In genomic region chr7:156640949-156641485, GRCh38 we compare ENCODE assay signal across 8 cellular contexts. TPM values are rescaled to one million over a fixed set of nuclear protein-coding genes. Genes with fewer than 3 reads are reported as not detected.
A peak's percentile ranks its signal among the peaks of the same experiment; 100 is the strongest.
DNase-seq lines count a peak whose midpoint lies in the region; ATAC-seq and TF ChIP-seq lines count a peak whose summit lies in the region.

No MANE protein-coding gene starts in this region.

- H3K4me3 ChIP-seq in CD4-positive, alpha-beta memory T cell (ENCODE audit: low read length in 2 of 2) = peak overlapping the region; percentile 44 to 78
- H3K4me3 ChIP-seq in SJCRH30 = peak overlapping the region; percentile 70
- peak overlapping the region; percentile 73 for H3K4me3 ChIP-seq in brain microvascular endothelial cell (ENCODE audit: low read depth, low read length)

- H3K36me3 Mint-ChIP-seq in CD4-positive, alpha-beta memory T cell = peaks cover 1 to 3% of the 10 kb centered on the region in 2 donors

- H3K27ac Mint-ChIP-seq in CD4-positive, alpha-beta memory T cell = peak overlapping the region; percentile 87 to 98 (median 95)

- no peaks in the 10 kb centered on the region for H3K9me3 ChIP-seq in CD4-positive, alpha-beta memory T cell (ENCODE audit: control insufficient read depth in 1 of 2, low read length in 2 of 2)
- peaks cover 5% of the 10 kb centered on the region; the same call in 1 of the 2 replicates for H3K9me3 ChIP-seq in SJCRH30 (replicated peaks)

- DNase-seq in CD4-positive, alpha-beta memory T cell = peak in 4 of 5 donors; percentile 58 to 78 (median 69)
- DNase-seq in SJCRH30 = no peak
- peak; percentile 28 for DNase-seq in brain microvascular endothelial cell
- peak; percentile 68 for DNase-seq in kidney glomerular epithelial cell (lab: John Stamatoyannopoulos, UW)
- peak; percentile 49 for DNase-seq in stimulated activated CD4-positive, alpha-beta T cell treated with anti-CD3 and anti-CD28 coated beads, Interleukin-4, amount 100 ng/mL, for 24 hours
- no peak for DNase-seq in DMS114 treated with DMSO at 0.1 percent for 48 hours (lab: John Stamatoyannopoulos, UW; ENCODE audit: unreplicated experiment)

- in situ Hi-C loops in brain microvascular endothelial cell (cut with HindIII; ENCODE audit: low pct_ligation_motif_present, low sequenced_read_pairs) = no loop called here

- ATAC-seq in GM19328 (IDR thresholded peaks at IDR 0.05; ENCODE audit: unreplicated experiment) = peak; percentile 41
- peak; percentile 46 for ATAC-seq in HG03439 (IDR thresholded peaks at IDR 0.05; ENCODE audit: unreplicated experiment)

- H3K27ac ChIP-seq in CD4-positive, alpha-beta memory T cell (ENCODE audit: low read depth, low read length) = peak overlapping the region; percentile 80
- H3K27ac ChIP-seq in SJCRH30 (peak overlapping the region; percentile 60), brain microvascular endothelial cell (peak overlapping the region; percentile 68)

- H3K4me1 Mint-ChIP-seq in CD4-positive, alpha-beta memory T cell = peaks cover 3 to 22% (median 12%) of the 10 kb centered on the region in 4 donors

- H3K27me3 ChIP-seq in CD4-positive, alpha-beta memory T cell (ENCODE audit: insufficient read depth, low read length) = no peaks in the 10 kb centered on the region
- H3K27me3 ChIP-seq in SJCRH30 (no peaks in the 10 kb centered on the region), brain microvascular endothelial cell (replicated peaks) (no peaks in the 10 kb centered on the region)

- H3K36me3 ChIP-seq in CD4-positive, alpha-beta memory T cell (ENCODE audit: insufficient read depth, low read length) = no peaks in the 10 kb centered on the region
- H3K36me3 ChIP-seq in SJCRH30 (no peaks in the 10 kb centered on the region), brain microvascular endothelial cell (replicated peaks) (no peaks in the 10 kb centered on the region)

- H3K4me3 Mint-ChIP-seq in CD4-positive, alpha-beta memory T cell = peak overlapping the region; percentile 81 to 94 (median 92)

- peaks cover 0 to 3% of the 10 kb centered on the region in 2 donors for H3K27me3 Mint-ChIP-seq in CD4-positive, alpha-beta memory T cell

- POLR2A ChIA-PET in CD4-positive, alpha-beta memory T cell (lab: Charles Lee; ENCODE audit: partially characterized antibody) = interaction anchor here (1.4 to 2.2 kb wide), 3 partner anchors 18 to 252 kb away, joined by 3 to 15 read pairs (median 5); partner anchors contain the start of gene LMBR1

- no peak for TF ChIP-seq CTCF in brain microvascular endothelial cell (IDR thresholded peaks at IDR 0.05; ENCODE audit: low read depth, low read length, missing control alignments)

- peaks cover 14% of the 10 kb centered on the region for H3K4me1 ChIP-seq in CD4-positive, alpha-beta memory T cell (ENCODE audit: insufficient read depth, low read length)
- no peaks in the 10 kb centered on the region for H3K4me1 ChIP-seq in SJCRH30

- CTCF ChIA-PET in CD4-positive, alpha-beta memory T cell (lab: Charles Lee; ENCODE audit: partially characterized antibody) = interaction anchor here (0.9 kb wide), 1 partner anchor 253 kb away, joined by 3 read pairs; no protein-coding TSS in a partner anchor

- peaks cover 0 to 10% (median 5%) of the 10 kb centered on the region in 8 donors for H3K9me3 Mint-ChIP-seq in CD4-positive, alpha-beta memory T cell

- intact Hi-C loops in CD4-positive, alpha-beta memory T cell (cut with micrococcal nuclease) = loop anchor here (1.0 to 5.0 kb wide), 5 partner anchors 28 to 1714 kb away; partner anchors contain the start of genes LMBR1 and UBE3C

RNA-seq across cellular contexts. Expression of gene RNF32, which starts 0.4 kb away (rescaled TPM):
- total RNA-seq in CD4-positive, alpha-beta memory T cell = 1 to 10 TPM; 1.3 to 2.0 TPM
- 1 to 10 TPM; 1.5 to 2.0 TPM for polyA plus RNA-seq in CD4-positive, alpha-beta memory T cell
- total RNA-seq in SJCRH30 (2014; rRNA removed; shearing (Covaris generic)) = 0.76 and 0.97 TPM in 2 replicates

Comparison
In these comparisons a context has a peak if more than half of its experiments do, and no peak if none do; other contexts are left out.
1. DNase-seq: peak in CD4-positive, alpha-beta memory T cell (4 of 5), brain microvascular endothelial cell (single experiment), kidney glomerular epithelial cell (single experiment) and stimulated activated CD4-positive, alpha-beta T cell treated with anti-CD3 and anti-CD28 coated beads, Interleukin-4, amount 100 ng/mL, for 24 hours (single experiment); none in SJCRH30 (0 of 2) and DMS114 treated with DMSO at 0.1 percent for 48 hours (single experiment).
2. Peak in every context shown above with its lines, with median percentiles within 50 percentile points of each other: H3K27ac ChIP-seq and H3K4me3 ChIP-seq.